14 cellular contexts compared by ENCODE assay signal in the genomic region with DNA sequence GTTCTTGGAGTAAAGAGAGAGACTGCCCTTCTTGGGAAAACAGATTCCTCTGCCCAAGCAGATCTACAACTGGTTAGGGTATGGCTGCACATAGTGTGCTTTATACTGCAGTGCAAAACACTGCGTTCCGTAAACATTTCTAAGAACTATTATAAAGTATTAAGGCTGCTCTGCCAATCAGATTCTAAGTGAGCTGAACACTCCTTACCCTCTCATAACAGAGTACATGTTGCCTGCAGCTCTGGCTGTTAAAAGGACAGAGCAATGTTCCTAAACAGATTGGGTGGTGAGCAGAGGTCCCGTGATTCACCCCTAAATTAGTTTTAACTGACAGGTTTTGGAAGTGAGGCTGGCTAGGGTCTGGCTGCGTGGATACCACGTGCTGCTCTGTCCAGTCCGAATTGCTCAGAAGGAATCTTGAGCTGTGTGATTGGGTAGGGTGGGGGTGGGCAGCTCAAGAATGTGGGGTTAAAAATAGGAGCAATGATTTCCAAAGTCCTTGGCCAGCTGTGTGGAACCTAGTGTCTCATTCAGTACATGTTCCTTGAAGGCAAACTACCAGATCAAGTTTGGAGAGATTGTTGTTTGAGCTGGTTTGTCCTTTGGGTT.
DNase-seq lines count a peak whose midpoint lies in the region; ATAC-seq, FAIRE-seq and TF ChIP-seq lines count a peak whose summit lies in the region.
"Had no signal": no experiment of that assay in that cellular context is flagged by ENCODE, and none has a peak within 500 bp of the region (broad histone marks: within the 10 kb centered on the region; RNA-seq: fewer than 3 reads in every experiment).

No MANE protein-coding gene starts in this region.

- CTCF ChIA-PET in activated CD8-positive, alpha-beta memory T cell treated with anti-CD3 and anti-CD28 coated beads, Interleukin-2, amount 10 ng/mL, durations not matched to agents 7 days and 5 days (lab: Charles Lee): no interaction called here

- H3K4ac ChIP-seq in trophoblast cell (ENCODE audit: low read depth, low read length): no peak overlapping the region

- H3K27me3 Mint-ChIP-seq in activated CD8-positive, alpha-beta memory T cell treated with anti-CD3 and anti-CD28 coated beads, Interleukin-2, amount 10 ng/mL, durations not matched to agents 7 days and 5 days: peaks cover 9% of the 10 kb centered on the region
- H3K27me3 Mint-ChIP-seq: memory B cell had no signal

- H3K27ac Mint-ChIP-seq in activated CD8-positive, alpha-beta memory T cell treated with anti-CD3 and anti-CD28 coated beads, Interleukin-2, amount 10 ng/mL, durations not matched to agents 7 days and 5 days: no peak overlapping the region
- H3K27ac Mint-ChIP-seq: memory B cell, WTC11 had no signal

- DNase-seq in choroid plexus epithelial cell (ENCODE audit: low read depth): peak; percentile 48
- DNase-seq in kidney: peak; percentile 89
- peak; percentile 97 for DNase-seq in sigmoid colon
- DNase-seq in activated CD8-positive, alpha-beta memory T cell treated with anti-CD3 and anti-CD28 coated beads, Interleukin-2, amount 10 ng/mL, durations not matched to agents 7 days and 5 days: no peak
- no peak for DNase-seq in C1 segment of cervical spinal cord (lab: John Stamatoyannopoulos, UW)
- DNase-seq in effector CD4-positive, alpha-beta T cell: no peak
- DNase-seq in trophoblast cell: no peak
- DNase-seq: effector CD8-positive, alpha-beta T cell; NCI-H146; PC-9; stimulated activated CD4-positive, alpha-beta T cell treated with anti-CD3 and anti-CD28 coated beads, Interleukin-2, amount 100 ng/mL, for 24 hours had no signal

- TF ChIP-seq POLR2A in sigmoid colon (IDR thresholded peaks at IDR 0.05): no peak

- H3K4me1 ChIP-seq in kidney (ENCODE audit: control insufficient read depth in 1 of 2, insufficient read depth in 1 of 2, low read depth in 1 of 2, low read length in 2 of 2) (peaks cover 4 to 6% of the 10 kb centered on the region in 2 donors), sigmoid colon (peaks cover 0 to 37% (median 29%) of the 10 kb centered on the region in 4 donors), trophoblast cell (ENCODE audit: control insufficient read depth in 1 of 2, insufficient read depth in 2 of 2, low read length in 2 of 2) (peaks cover 0 to 4% of the 10 kb centered on the region in 2 experiments)

- TF ChIP-seq CTCF in C4-2B (conservative IDR thresholded peaks at IDR 0.05) (no peak), choroid plexus epithelial cell (conservative IDR thresholded peaks at IDR 0.05; ENCODE audit: low read depth, low read length) (no peak), kidney (IDR thresholded peaks at IDR 0.05; ENCODE audit: borderline replicate concordance, extremely low read depth, insufficient read depth) (no peak), sigmoid colon (IDR thresholded peaks at IDR 0.05) (no peak)

- FAIRE-seq in kidney (lab: Jason Lieb, UNC): peak; percentile 27

- no peak for ATAC-seq in activated CD8-positive, alpha-beta memory T cell treated with anti-CD3 and anti-CD28 coated beads, Interleukin-2, amount 10 ng/mL, durations not matched to agents 7 days and 5 days
- ATAC-seq: WTC11 had no signal

- no peak overlapping the region for H3K14ac ChIP-seq in trophoblast cell (ENCODE audit: low read length)

- H3K4me3 ChIP-seq in choroid plexus epithelial cell (ENCODE audit: low read depth, low read length): no peak overlapping the region
- no peak overlapping the region for H3K4me3 ChIP-seq in kidney (ENCODE audit: low read length in 2 of 2)
- no peak overlapping the region for H3K4me3 ChIP-seq in sigmoid colon
- H3K4me3 ChIP-seq in trophoblast cell (ENCODE audit: low read depth, low read length): no peak overlapping the region
- H3K4me3 ChIP-seq: PC-9 had no signal

- H3K4me3 Mint-ChIP-seq in activated CD8-positive, alpha-beta memory T cell treated with anti-CD3 and anti-CD28 coated beads, Interleukin-2, amount 10 ng/mL, durations not matched to agents 7 days and 5 days: no peak overlapping the region
- H3K4me3 Mint-ChIP-seq: memory B cell, WTC11 had no signal

- H2BK120ac ChIP-seq in trophoblast cell (ENCODE audit: insufficient read depth, low read length, poor library complexity): no peak overlapping the region

- 76 to 78% methylated on average over 6 of the region's 6 CpGs for WGBS in sigmoid colon, 2 donors
- no CpG with 5 or more reads among the region's 6 CpGs for WGBS in trophoblast cell (ENCODE audit: extremely low coverage, insufficient coverage, insufficient read length)

- no peaks in the 10 kb centered on the region for H3K9me3 ChIP-seq in kidney (ENCODE audit: control insufficient read depth in 1 of 2, low read length in 2 of 2)
- no peaks in the 10 kb centered on the region for H3K9me3 ChIP-seq in sigmoid colon
- no peaks in the 10 kb centered on the region for H3K9me3 ChIP-seq in trophoblast cell (ENCODE audit: insufficient read depth, low read depth, low read length)

- no peak overlapping the region for H4K91ac ChIP-seq in trophoblast cell (ENCODE audit: low read depth, low read length)

- H2BK12ac ChIP-seq in trophoblast cell (ENCODE audit: low read length): no peak overlapping the region

- no peaks in the 10 kb centered on the region for H3K79me2 ChIP-seq in trophoblast cell (ENCODE audit: control insufficient read depth, insufficient read depth, low read length, poor library complexity)

- no peak overlapping the region for H3K4me2 ChIP-seq in trophoblast cell (ENCODE audit: low read length)
- H3K4me2 ChIP-seq: PC-9 had no signal

- H3K36me3 ChIP-seq in kidney (ENCODE audit: control insufficient read depth in 1 of 2, insufficient read depth in 2 of 2, low read length in 2 of 2): no peaks in the 10 kb centered on the region
- H3K36me3 ChIP-seq in sigmoid colon: no peaks in the 10 kb centered on the region
- H3K36me3 ChIP-seq in trophoblast cell (ENCODE audit: control insufficient read depth in 1 of 2, insufficient read depth in 2 of 2, low read length in 2 of 2): no peaks in the 10 kb centered on the region

- H3K27ac ChIP-seq in C4-2B (peak overlapping the region; percentile 47; the same call in 1 of the 2 replicates), kidney (ENCODE audit: low read depth in 2 of 2, low read length in 2 of 2) (peak overlapping the region in 1 of 2 donors; percentile 3), sigmoid colon (peak overlapping the region; percentile 83 to 89 (median 86)), trophoblast cell (ENCODE audit: low read depth, low read length) (no peak overlapping the region)
- H3K27ac ChIP-seq: PC-9 had no signal

- no peak overlapping the region for H4K8ac ChIP-seq in trophoblast cell (ENCODE audit: low read depth, low read length)

- H3K23ac ChIP-seq in trophoblast cell (ENCODE audit: low read length): no peak overlapping the region

- H3K27me3 ChIP-seq in sigmoid colon (no peaks in the 10 kb centered on the region), trophoblast cell (ENCODE audit: insufficient read depth, low read length) (no peaks in the 10 kb centered on the region)

- H3K79me1 ChIP-seq in trophoblast cell (ENCODE audit: low read length): no peaks in the 10 kb centered on the region

- no peaks in the 10 kb centered on the region for H3K9me3 Mint-ChIP-seq in activated CD8-positive, alpha-beta memory T cell treated with anti-CD3 and anti-CD28 coated beads, Interleukin-2, amount 10 ng/mL, durations not matched to agents 7 days and 5 days (ENCODE audit: low read depth)
- H3K9me3 Mint-ChIP-seq: memory B cell had no signal

- H3K18ac ChIP-seq in trophoblast cell (ENCODE audit: low read length): no peak overlapping the region

- H3K9ac ChIP-seq in kidney (ENCODE audit: low read length in 2 of 2) (no peak overlapping the region), trophoblast cell (ENCODE audit: low read length) (no peak overlapping the region)

- no peak overlapping the region for H2AFZ ChIP-seq in trophoblast cell (ENCODE audit: insufficient read depth, low read length, poor library complexity)
- H2AFZ ChIP-seq: PC-9 had no signal

- H3K36me3 Mint-ChIP-seq in activated CD8-positive, alpha-beta memory T cell treated with anti-CD3 and anti-CD28 coated beads, Interleukin-2, amount 10 ng/mL, durations not matched to agents 7 days and 5 days: no peaks in the 10 kb centered on the region
- H3K36me3 Mint-ChIP-seq: memory B cell had no signal

- H4K12ac ChIP-seq in trophoblast cell (ENCODE audit: low read depth, low read length): no peak overlapping the region

- no peak overlapping the region for H2AK5ac ChIP-seq in trophoblast cell (ENCODE audit: low read length)

- H2BK5ac ChIP-seq in trophoblast cell (ENCODE audit: low read depth, low read length, poor library complexity): no peak overlapping the region

- peak; percentile 90 to 100 (median 98) for TF ChIP-seq EP300 in sigmoid colon (IDR thresholded peaks at IDR 0.05)

- no peaks in the 10 kb centered on the region for H3K4me1 Mint-ChIP-seq in activated CD8-positive, alpha-beta memory T cell treated with anti-CD3 and anti-CD28 coated beads, Interleukin-2, amount 10 ng/mL, durations not matched to agents 7 days and 5 days
- H3K4me1 Mint-ChIP-seq: memory B cell, WTC11 had no signal

- intact Hi-C loops in kidney (cut with DNase I): no loop called here
- intact Hi-C loops in sigmoid colon (cut with DNase I): loop anchor here (2.0 to 5.0 kb wide), 7 partner anchors 45 to 563 kb away; no protein-coding TSS in a partner anchor

Comparison
In these comparisons a context has a peak if more than half of its experiments do, and no peak if none do; other contexts are left out.
1. DNase-seq: peak in choroid plexus epithelial cell (single experiment), kidney (single experiment) and sigmoid colon (single experiment); none in activated CD8-positive, alpha-beta memory T cell treated with anti-CD3 and anti-CD28 coated beads, Interleukin-2, amount 10 ng/mL, durations not matched to agents 7 days and 5 days (single experiment), C1 segment of cervical spinal cord (0 of 14), effector CD4-positive, alpha-beta T cell (single experiment) and trophoblast cell (0 of 2).